ENCODE assay signal across 19 cellular contexts in genomic region chr11:23573430-23573829, GRCh38.
DNase-seq lines count a peak whose midpoint lies in the region; ATAC-seq, FAIRE-seq and TF ChIP-seq lines count a peak whose summit lies in the region.
"Had no signal": no experiment of that assay in that cellular context is flagged by ENCODE, and none has a peak within 500 bp of the region (broad histone marks: within the 10 kb centered on the region; RNA-seq: fewer than 3 reads in every experiment).

No MANE protein-coding gene starts in this region.

- no peaks in the 10 kb centered on the region for H3K27me3 Mint-ChIP-seq in astrocyte (ENCODE audit: low read depth, unreplicated experiment)
- H3K27me3 Mint-ChIP-seq in CD8-positive, alpha-beta memory T cell, result no peaks in the 10 kb centered on the region

- no peak overlapping the region for H3K4me3 Mint-ChIP-seq in astrocyte (ENCODE audit: unreplicated experiment)
- H3K4me3 Mint-ChIP-seq in CD8-positive, alpha-beta memory T cell, result peak overlapping the region in 1 of 7 donors; percentile 25
- H3K4me3 Mint-ChIP-seq: CD8-positive, alpha-beta T cell; H9 had no signal

- H2AFZ ChIP-seq in astrocyte (ENCODE audit: low read depth, low read length) (no peak overlapping the region), mammary epithelial cell (ENCODE audit: low read depth, low read length) (no peak overlapping the region)
- H2AFZ ChIP-seq: PC-9 had no signal

- H3K36me3 ChIP-seq in astrocyte (ENCODE audit: insufficient read depth, low read length) (no peaks in the 10 kb centered on the region), mammary epithelial cell (ENCODE audit: insufficient read depth, low read length) (no peaks in the 10 kb centered on the region), vagina (no peaks in the 10 kb centered on the region)
- H3K36me3 ChIP-seq in CD8-positive, alpha-beta memory T cell (ENCODE audit: insufficient read depth, low read length), result no peaks in the 10 kb centered on the region
- H3K36me3 ChIP-seq: BLaER1 treated with 17β-estradiol and CSF1 and Interleukin-3, amounts not matched to agents 10 nM and 100 nM; SJCRH30 had no signal

- H3K4me3 ChIP-seq in astrocyte (ENCODE audit: insufficient read depth, low read depth, low read length), result no peak overlapping the region
- H3K4me3 ChIP-seq in mammary epithelial cell (replicated peaks in 1 of 3; ENCODE audit: insufficient read depth in 1 of 3, low read depth in 2 of 3, low read length in 3 of 3), result no peak overlapping the region
- no peak overlapping the region for H3K4me3 ChIP-seq in CD8-positive, alpha-beta memory T cell (ENCODE audit: low read length)
- no peak overlapping the region for H3K4me3 ChIP-seq in vagina
- H3K4me3 ChIP-seq: BLaER1 treated with 17β-estradiol and CSF1 and Interleukin-3, amounts not matched to agents 10 nM and 100 nM; PC-9; SJCRH30 had no signal

- H3K36me3 Mint-ChIP-seq in astrocyte (ENCODE audit: low read depth, unreplicated experiment), result no peaks in the 10 kb centered on the region
- peaks cover 0 to 22% (median 0%) of the 10 kb centered on the region in 3 donors for H3K36me3 Mint-ChIP-seq in CD8-positive, alpha-beta memory T cell
- H3K36me3 Mint-ChIP-seq: CD8-positive, alpha-beta T cell had no signal

- peak; percentile 42 for DNase-seq in EL
- peak; percentile 18 for DNase-seq in LHCN-M2 (ENCODE audit: low read depth)
- DNase-seq in astrocyte (ENCODE audit: low read depth), result peak; percentile 44
- DNase-seq in iris pigment epithelial cell (ENCODE audit: low read depth), result peak; percentile 70
- no peak for DNase-seq in mammary epithelial cell
- DNase-seq in CD8-positive, alpha-beta memory T cell, result no peak
- no peak for DNase-seq in vagina (ENCODE audit: extremely low spot score in 2 of 2)
- DNase-seq: CD8-positive, alpha-beta T cell; DMS53; H9; NCI-H1436; NCI-H1930; NCI-H226; NCI-H524; PC-9; SJCRH30 had no signal

- TF ChIP-seq CTCF in astrocyte (IDR thresholded peaks at IDR 0.05; ENCODE audit: insufficient read depth, low read depth, low read length), result no peak
- TF ChIP-seq CTCF in mammary epithelial cell (conservative IDR thresholded peaks at IDR 0.05 in 1 of 2, IDR thresholded peaks at IDR 0.05 in 1 of 2; ENCODE audit: extremely low read depth in 1 of 2, insufficient read depth in 1 of 2, low read depth in 1 of 2, low read length in 2 of 2), result no peak
- TF ChIP-seq CTCF in vagina (IDR thresholded peaks at IDR 0.05), result no peak

- H3K9ac ChIP-seq in astrocyte (ENCODE audit: low read length) (no peak overlapping the region), mammary epithelial cell (ENCODE audit: insufficient read depth, low read length) (no peak overlapping the region)
- H3K9ac ChIP-seq: BLaER1 treated with 17β-estradiol and CSF1 and Interleukin-3, amounts not matched to agents 10 nM and 100 nM had no signal

- POLR2A ChIA-PET in CD8-positive, alpha-beta memory T cell (lab: Charles Lee), result no interaction called here

- H3K79me2 ChIP-seq in astrocyte (ENCODE audit: insufficient read depth, low read length) (no peaks in the 10 kb centered on the region), mammary epithelial cell (ENCODE audit: insufficient read depth, low read length) (no peaks in the 10 kb centered on the region)

- intact Hi-C loops in mammary epithelial cell (cut with micrococcal nuclease), result no loop called here
- intact Hi-C loops in vagina (cut with DNase I), result no loop called here

- H3K4me1 ChIP-seq in astrocyte (ENCODE audit: insufficient read depth, low read length), result peaks cover 3% of the 10 kb centered on the region
- no peaks in the 10 kb centered on the region for H3K4me1 ChIP-seq in mammary epithelial cell (ENCODE audit: insufficient read depth, low read length)
- H3K4me1 ChIP-seq in CD8-positive, alpha-beta memory T cell (ENCODE audit: insufficient read depth, low read length), result no peaks in the 10 kb centered on the region
- H3K4me1 ChIP-seq in vagina, result no peaks in the 10 kb centered on the region
- H3K4me1 ChIP-seq: SJCRH30 had no signal

- H3K27me3 ChIP-seq in astrocyte (ENCODE audit: insufficient read depth, low read length), result no peaks in the 10 kb centered on the region
- no peaks in the 10 kb centered on the region for H3K27me3 ChIP-seq in mammary epithelial cell (ENCODE audit: insufficient read depth, low read length)
- H3K27me3 ChIP-seq in CD8-positive, alpha-beta memory T cell (ENCODE audit: insufficient read depth, low read length, poor library complexity, severe bottlenecking), result no peaks in the 10 kb centered on the region
- no peaks in the 10 kb centered on the region for H3K27me3 ChIP-seq in vagina
- H3K27me3 ChIP-seq: BLaER1 treated with 17β-estradiol and CSF1 and Interleukin-3, amounts not matched to agents 10 nM and 100 nM; SJCRH30 had no signal

- no peaks in the 10 kb centered on the region for H4K20me1 ChIP-seq in astrocyte (ENCODE audit: insufficient read depth, low read length)
- no peaks in the 10 kb centered on the region for H4K20me1 ChIP-seq in mammary epithelial cell (ENCODE audit: insufficient read depth, low read length)
- H4K20me1 ChIP-seq: BLaER1 treated with 17β-estradiol and CSF1 and Interleukin-3, amounts not matched to agents 10 nM and 100 nM had no signal

- 67% methylated on average over 1 of the region's 1 CpG for WGBS in mammary epithelial cell (ENCODE audit: low coverage, missing lambda C conversion rate)

- no peak overlapping the region for H3K27ac ChIP-seq in astrocyte (ENCODE audit: low read depth, low read length)
- H3K27ac ChIP-seq in mammary epithelial cell (ENCODE audit: insufficient read depth, low read depth, low read length), result no peak overlapping the region
- no peak overlapping the region for H3K27ac ChIP-seq in CD8-positive, alpha-beta memory T cell (ENCODE audit: low read depth, low read length)
- no peak overlapping the region for H3K27ac ChIP-seq in vagina
- H3K27ac ChIP-seq: BLaER1 treated with 17β-estradiol and CSF1 and Interleukin-3, amounts not matched to agents 10 nM and 100 nM; PC-9; SJCRH30 had no signal

- TF ChIP-seq POLR2A in vagina (IDR thresholded peaks at IDR 0.05), result no peak

- H3K9me3 Mint-ChIP-seq in astrocyte (ENCODE audit: unreplicated experiment), result no peaks in the 10 kb centered on the region
- H3K9me3 Mint-ChIP-seq in CD8-positive, alpha-beta memory T cell, result peaks cover 10 to 37% (median 15%) of the 10 kb centered on the region in 5 donors
- H3K9me3 Mint-ChIP-seq: H9 had no signal

- BruUV-seq in mammary epithelial cell (replicated peaks; lab: Mats Ljungman, UMichigan), result no TSS peak

- in situ Hi-C loops in mammary epithelial cell (cut with MboI; ENCODE audit: low sequenced_read_pairs in 2 of 2), result no loop called here

- ATAC-seq in GM21390 (IDR thresholded peaks at IDR 0.05; ENCODE audit: unreplicated experiment), result no peak
- ATAC-seq: CD8-positive, alpha-beta T cell had no signal

- no peaks in the 10 kb centered on the region for H3K9me3 ChIP-seq in astrocyte (ENCODE audit: insufficient read depth, low read depth, low read length)
- H3K9me3 ChIP-seq in mammary epithelial cell (replicated peaks; ENCODE audit: insufficient read depth, low read length), result no peaks in the 10 kb centered on the region
- no peaks in the 10 kb centered on the region for H3K9me3 ChIP-seq in CD8-positive, alpha-beta memory T cell (ENCODE audit: low read length)
- no peaks in the 10 kb centered on the region for H3K9me3 ChIP-seq in vagina
- H3K9me3 ChIP-seq: BLaER1 treated with 17β-estradiol and CSF1 and Interleukin-3, amounts not matched to agents 10 nM and 100 nM; SJCRH30 had no signal

- dilution Hi-C loops in mammary epithelial cell (cut with HindIII; ENCODE audit: low sequenced_read_pairs), result no loop called here

- FAIRE-seq in astrocyte (lab: Jason Lieb, UNC), result no peak
- FAIRE-seq: G401.6 had no signal

- H3K27ac Mint-ChIP-seq in astrocyte (ENCODE audit: unreplicated experiment), result no peak overlapping the region
- H3K27ac Mint-ChIP-seq in CD8-positive, alpha-beta memory T cell, result no peak overlapping the region
- H3K27ac Mint-ChIP-seq: CD8-positive, alpha-beta T cell; H9 had no signal

- no peak overlapping the region for H3K4me2 ChIP-seq in astrocyte (ENCODE audit: low read length)
- no peak overlapping the region for H3K4me2 ChIP-seq in mammary epithelial cell (ENCODE audit: insufficient read depth, low read depth, low read length)
- H3K4me2 ChIP-seq: BLaER1 treated with 17β-estradiol and CSF1 and Interleukin-3, amounts not matched to agents 10 nM and 100 nM; PC-9 had no signal

- H3K4me1 Mint-ChIP-seq in astrocyte (ENCODE audit: low read depth, unreplicated experiment), result peaks cover 7% of the 10 kb centered on the region
- H3K4me1 Mint-ChIP-seq in CD8-positive, alpha-beta memory T cell, result peaks cover 0 to 12% (median 5%) of the 10 kb centered on the region in 3 donors

- CTCF ChIA-PET in mammary epithelial cell (lab: Charles Lee; ENCODE audit: low non-redundant PET), result no interaction called here
- CTCF ChIA-PET in CD8-positive, alpha-beta memory T cell (lab: Charles Lee), result no interaction called here

Comparison
In these comparisons a context has a peak if more than half of its experiments do, and no peak if none do; other contexts are left out.
1. DNase-seq: peak in EL (single experiment), LHCN-M2 (single experiment), astrocyte (single experiment) and iris pigment epithelial cell (single experiment); none in mammary epithelial cell (single experiment), CD8-positive, alpha-beta memory T cell (0 of 5) and vagina (0 of 2).